Comparison of ENCODE assay signal across 8 cellular contexts in genomic region chr11:58654079-58654907, GRCh38. TPM values are rescaled to one million over a fixed set of nuclear protein-coding genes. Genes with fewer than 3 reads are reported as not detected.
DNase-seq lines count a peak whose midpoint lies in the region; ATAC-seq and TF ChIP-seq lines count a peak whose summit lies in the region.

No MANE protein-coding gene starts in this region.

- no peaks in the 10 kb centered on the region for H4K20me1 ChIP-seq in DND-41 (ENCODE audit: insufficient read depth, low read length)

- no peaks in the 10 kb centered on the region for H3K79me2 ChIP-seq in DND-41 (ENCODE audit: insufficient read depth, low read length)

- TF ChIP-seq CTCF in DND-41 (IDR thresholded peaks at IDR 0.05; ENCODE audit: borderline replicate concordance, extremely low read depth, low read length, poor library complexity, severe bottlenecking) (peak; percentile 89), Peyer's patch (IDR thresholded peaks at IDR 0.05) (peak; percentile 74 to 89 (median 84))

- H3K36me3 ChIP-seq in DND-41 (ENCODE audit: insufficient read depth, low read length) (no peaks in the 10 kb centered on the region), Peyer's patch (no peaks in the 10 kb centered on the region)

- H3K27ac ChIP-seq in DND-41 (ENCODE audit: low read length), result no peak overlapping the region
- no peak overlapping the region for H3K27ac ChIP-seq in Peyer's patch
- no peak overlapping the region for H3K27ac ChIP-seq in substantia nigra (ENCODE audit: low read depth, low read length, poor library complexity, severe bottlenecking)

- DNase-seq in DND-41 (peak; percentile 76), HUDEP-2 (lab: John Stamatoyannopoulos, UW; ENCODE audit: unreplicated experiment in 76 of 76) (peak in 70 of 76 experiments; percentile 5 to 80 (median 52)), Peyer's patch (peak; percentile 84 to 92 (median 86)), activated T-helper 1 cell treated with Interleukin-2 at 50 U/mL for 16 hours (ENCODE audit: low read depth) (peak; percentile 52), fibroblast of the conjunctiva (ENCODE audit: low read depth) (peak; percentile 65), non-pigmented ciliary epithelial cell (ENCODE audit: low read depth) (peak; percentile 14), substantia nigra (lab: John Stamatoyannopoulos, UW) (peak in 46 of 49 donors; percentile 4 to 85 (median 59))

- H3K27me3 ChIP-seq in DND-41 (ENCODE audit: insufficient read depth, low read length, poor library complexity) (no peaks in the 10 kb centered on the region), Peyer's patch (no peaks in the 10 kb centered on the region)

- TF ChIP-seq POLR2A in Peyer's patch (IDR thresholded peaks at IDR 0.05), result no peak

- H3K9me3 ChIP-seq in DND-41 (ENCODE audit: insufficient read depth, low read length, severe bottlenecking) (no peaks in the 10 kb centered on the region), Peyer's patch (no peaks in the 10 kb centered on the region)

- H3K9ac ChIP-seq in DND-41 (ENCODE audit: low read depth, low read length), result no peak overlapping the region

- H3K4me3 ChIP-seq in DND-41 (ENCODE audit: low read depth in 1 of 2, low read length in 2 of 2) (no peak overlapping the region), Peyer's patch (no peak overlapping the region)

- peak; percentile 99 for ATAC-seq in DND-41 (ENCODE audit: insufficient read depth, low read depth)
- ATAC-seq in GM21529 (IDR thresholded peaks at IDR 0.05; ENCODE audit: unreplicated experiment), result peak; percentile 94

- no peaks in the 10 kb centered on the region; the same call in 1 of the 2 replicates for H3K4me1 ChIP-seq in DND-41 (ENCODE audit: insufficient read depth, low read length)
- H3K4me1 ChIP-seq in Peyer's patch, result peaks cover 0 to 6% (median 0%) of the 10 kb centered on the region in 4 donors

- H2AFZ ChIP-seq in DND-41 (ENCODE audit: low read depth, low read length), result peak overlapping the region; percentile 47; the same call in 1 of the 2 replicates

- no peak overlapping the region for H3K4me2 ChIP-seq in DND-41 (ENCODE audit: insufficient read depth, low read length)

RNA-seq across cellular contexts. Expression of gene CNTF, which starts 31.8 kb away (rescaled TPM):
- 1 to 10 TPM in 3 of 4 donors, not detected in 1; 3.5 to 6.8 (median 5.3) TPM for total RNA-seq in Peyer's patch

Comparison
In these comparisons a context has a peak if more than half of its experiments do, and no peak if none do; other contexts are left out.
1. DNase-seq: peak in every context shown above with its lines; median percentile 86 in Peyer's patch; 76 in DND-41; 65 in fibroblast of the conjunctiva; 59 in substantia nigra; 52 in HUDEP-2; 52 in activated T-helper 1 cell treated with Interleukin-2 at 50 U/mL for 16 hours; 14 in non-pigmented ciliary epithelial cell.